In genomic region chr4:101334963-101335572, GRCh38 we compare ENCODE assay signal across 8 cellular contexts. TPM values are rescaled to one million over a fixed set of nuclear protein-coding genes. Genes with fewer than 3 reads are reported as not detected.
DNase-seq lines count a peak whose midpoint lies in the region; ATAC-seq lines count a peak whose summit lies in the region.

No MANE protein-coding gene starts in this region.

- H3K4me1 Mint-ChIP-seq in activated T-cell treated with anti-CD3 and anti-CD28 coated beads, Interleukin-2, amount 50 U/mL, for 72 hours (ENCODE audit: low read depth) = peaks cover 28% of the 10 kb centered on the region
- peaks cover 74% of the 10 kb centered on the region for H3K4me1 Mint-ChIP-seq in stimulated activated memory B cell treated with anti-CD40 and anti-IgM and Interleukin-4, amounts not matched to agents 10 μg/mL and 1 μg/mL and 100 μg/mL, for 72 hours

- peak overlapping the region in 1 of 2 donors; percentile 66 for H3K4me3 Mint-ChIP-seq in activated T-cell treated with anti-CD3 and anti-CD28 coated beads, Interleukin-2, amount 50 U/mL, for 72 hours
- peak overlapping the region; percentile 41 for H3K4me3 Mint-ChIP-seq in stimulated activated memory B cell treated with anti-CD40 and anti-IgM and Interleukin-4, amounts not matched to agents 10 μg/mL and 1 μg/mL and 100 μg/mL, for 72 hours

- H3K27me3 Mint-ChIP-seq in activated T-cell treated with anti-CD3 and anti-CD28 coated beads, Interleukin-2, amount 50 U/mL, for 72 hours (ENCODE audit: low read depth) = peaks cover 17% of the 10 kb centered on the region
- no peaks in the 10 kb centered on the region for H3K27me3 Mint-ChIP-seq in stimulated activated memory B cell treated with anti-CD40 and anti-IgM and Interleukin-4, amounts not matched to agents 10 μg/mL and 1 μg/mL and 100 μg/mL, for 72 hours

- ATAC-seq in activated T-cell treated with anti-CD3 and anti-CD28 coated beads, Interleukin-2, amount 50 U/mL, for 72 hours (replicated peaks in 1 of 2) = peak; percentile 46 to 88
- ATAC-seq in HG02623 (IDR thresholded peaks at IDR 0.05; ENCODE audit: unreplicated experiment) (peak; percentile 45), HG03095 (IDR thresholded peaks at IDR 0.05; ENCODE audit: unreplicated experiment) (no peak)
- no peak for ATAC-seq in stimulated activated memory B cell treated with anti-CD40 and anti-IgM and Interleukin-4, amounts not matched to agents 10 μg/mL and 1 μg/mL and 100 μg/mL, for 72 hours

- DNase-seq in activated T-cell treated with anti-CD3 and anti-CD28 coated beads, Interleukin-2, amount 50 U/mL, for 72 hours = no peak
- DNase-seq in activated T-cell treated with anti-CD3 and anti-CD28 coated beads for 4 hours (no peak), NCI-H526 treated with DMSO at 0.1 percent for 48 hours (lab: John Stamatoyannopoulos, UW) (peak; percentile 40), dedifferentiated amniotic fluid mesenchymal stem cell (ENCODE audit: extremely low spot score) (no peak), ACHN (no peak)

- in situ Hi-C loops in ACHN (cut with HindIII; ENCODE audit: low pct_ligation_motif_present, low pct_unique_long_range_greater_than_20kb, low sequenced_read_pairs) = no loop called here

- H3K9me3 Mint-ChIP-seq in activated T-cell treated with anti-CD3 and anti-CD28 coated beads, Interleukin-2, amount 50 U/mL, for 72 hours = no peaks in the 10 kb centered on the region
- no peaks in the 10 kb centered on the region for H3K9me3 Mint-ChIP-seq in stimulated activated memory B cell treated with anti-CD40 and anti-IgM and Interleukin-4, amounts not matched to agents 10 μg/mL and 1 μg/mL and 100 μg/mL, for 72 hours

- no peak overlapping the region for H3K27ac Mint-ChIP-seq in activated T-cell treated with anti-CD3 and anti-CD28 coated beads, Interleukin-2, amount 50 U/mL, for 72 hours
- H3K27ac Mint-ChIP-seq in stimulated activated memory B cell treated with anti-CD40 and anti-IgM and Interleukin-4, amounts not matched to agents 10 μg/mL and 1 μg/mL and 100 μg/mL, for 72 hours = peak overlapping the region; percentile 44

- no peaks in the 10 kb centered on the region for H3K36me3 Mint-ChIP-seq in activated T-cell treated with anti-CD3 and anti-CD28 coated beads, Interleukin-2, amount 50 U/mL, for 72 hours (ENCODE audit: insufficient read depth in 2 of 2)
- peaks cover 10% of the 10 kb centered on the region for H3K36me3 Mint-ChIP-seq in stimulated activated memory B cell treated with anti-CD40 and anti-IgM and Interleukin-4, amounts not matched to agents 10 μg/mL and 1 μg/mL and 100 μg/mL, for 72 hours

RNA-seq across cellular contexts. Expression of gene PPP3CA, which starts 12.3 kb away (rescaled TPM):
- total RNA-seq in activated T-cell treated with anti-CD3 and anti-CD28 coated beads, Interleukin-2, amount 50 U/mL, for 72 hours = 10 to 100 TPM; 11.3 to 15.6 TPM

Comparison
In these comparisons a context has a peak if more than half of its experiments do, and no peak if none do; other contexts are left out.
1. ATAC-seq: peak in activated T-cell treated with anti-CD3 and anti-CD28 coated beads, Interleukin-2, amount 50 U/mL, for 72 hours (2 of 2) and HG02623 (single experiment); none in stimulated activated memory B cell treated with anti-CD40 and anti-IgM and Interleukin-4, amounts not matched to agents 10 μg/mL and 1 μg/mL and 100 μg/mL, for 72 hours (single experiment) and HG03095 (single experiment).